In the genomic region with DNA sequence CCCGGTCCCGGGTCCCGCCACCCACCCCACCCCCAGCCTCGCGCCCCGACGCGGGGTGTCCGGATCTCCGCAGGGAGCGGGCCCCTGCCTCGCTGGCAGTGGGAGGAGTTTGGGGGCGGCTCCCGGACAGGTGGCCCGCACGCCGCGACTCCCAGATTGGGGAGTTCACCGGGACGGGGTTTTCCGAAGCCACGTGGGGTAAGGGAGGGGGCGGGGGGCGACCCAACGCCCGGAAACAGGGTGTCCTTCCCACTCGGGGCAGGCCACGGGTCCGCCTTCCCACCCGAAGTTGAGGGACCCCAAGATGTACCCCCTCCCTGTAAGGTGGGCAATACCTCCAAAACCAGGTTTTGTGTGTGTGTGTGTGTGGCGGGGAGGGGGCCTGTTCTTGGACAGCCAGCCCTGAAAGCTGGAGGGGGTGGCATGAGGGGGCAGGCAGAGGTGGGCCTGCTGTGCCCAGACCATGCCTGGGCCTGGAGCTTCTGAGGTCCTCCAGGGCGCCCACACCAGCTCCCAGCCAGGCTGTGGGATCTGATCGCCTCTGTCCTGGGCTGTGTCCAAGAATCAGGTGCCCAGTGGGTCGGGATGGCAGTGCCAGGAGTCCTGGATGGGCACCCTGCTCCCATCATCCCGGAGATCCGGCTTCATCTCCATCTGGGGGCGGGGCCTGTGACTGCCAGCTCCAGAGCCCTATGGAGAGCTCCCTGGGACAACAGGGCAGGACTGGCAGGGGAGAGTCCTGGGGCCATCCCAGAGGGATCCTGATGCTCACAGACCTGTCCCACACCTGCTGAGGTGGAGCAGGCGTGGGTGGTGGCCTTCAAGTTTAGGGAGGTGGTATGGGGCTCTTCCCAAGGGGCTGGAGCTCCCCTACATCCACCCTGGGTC, we compare ENCODE assay signal across 8 cellular contexts. TPM values are rescaled to one million over a fixed set of nuclear protein-coding genes. Genes with fewer than 3 reads are reported as not detected.
DNase-seq lines count a peak whose midpoint lies in the region; ATAC-seq and TF ChIP-seq lines count a peak whose summit lies in the region.

No MANE protein-coding gene starts in this region.

- peak overlapping the region; percentile 60 to 64 for H3K9ac ChIP-seq in stomach smooth muscle (ENCODE audit: low read length in 2 of 2)

- no peak overlapping the region for H2AFZ ChIP-seq in GM23338

- peaks cover 22% of the 10 kb centered on the region for H3K36me3 Mint-ChIP-seq in GM23338 (ENCODE audit: low read depth)

- no peak for TF ChIP-seq CTCF in GM23338 (conservative IDR thresholded peaks at IDR 0.05; ENCODE audit: low read depth in 2 of 2)
- no peak for TF ChIP-seq CTCF in epithelial cell of esophagus (IDR thresholded peaks at IDR 0.05; ENCODE audit: insufficient read depth, low read depth, low read length, missing control alignments)

- no peaks in the 10 kb centered on the region for H3K79me2 ChIP-seq in GM23338 (replicated peaks; ENCODE audit: insufficient read depth)

- peak overlapping the region; percentile 70 for H3K4me3 Mint-ChIP-seq in GM23338

- no peak overlapping the region for H3K27ac ChIP-seq in GM23338 (ENCODE audit: low read depth)
- H3K27ac ChIP-seq in muscle layer of duodenum (ENCODE audit: low read length) = peak overlapping the region; percentile 56
- peak overlapping the region; percentile 74 for H3K27ac ChIP-seq in stomach smooth muscle (ENCODE audit: low read length)

- no peaks in the 10 kb centered on the region; the same call in 2 of the 3 replicates for H3K9me3 Mint-ChIP-seq in GM23338

- H3K4me3 ChIP-seq in GM23338 (peak overlapping the region; percentile 65), epithelial cell of esophagus (ENCODE audit: low read length) (peak overlapping the region; percentile 68), muscle layer of duodenum (ENCODE audit: low read depth in 1 of 2, low read length in 2 of 2) (peak overlapping the region; percentile 65 to 79), stomach smooth muscle (ENCODE audit: low read length in 2 of 2) (peak overlapping the region; percentile 58 to 79)

- H3K9me3 ChIP-seq in muscle layer of duodenum (ENCODE audit: control insufficient read depth in 1 of 2, low read length in 2 of 2) = no peaks in the 10 kb centered on the region
- no peaks in the 10 kb centered on the region for H3K9me3 ChIP-seq in stomach smooth muscle (ENCODE audit: control insufficient read depth in 2 of 2, low read length in 2 of 2)

- H3K36me3 ChIP-seq in GM23338 (ENCODE audit: insufficient read depth) (no peaks in the 10 kb centered on the region), muscle layer of duodenum (ENCODE audit: control insufficient read depth in 1 of 2, insufficient read depth in 2 of 2, low read length in 2 of 2) (no peaks in the 10 kb centered on the region), stomach smooth muscle (ENCODE audit: control insufficient read depth in 2 of 2, insufficient read depth in 2 of 2, low read length in 2 of 2) (peaks cover 0 to 2% of the 10 kb centered on the region in 2 donors)

- peaks cover 33% of the 10 kb centered on the region for H3K4me1 Mint-ChIP-seq in GM23338

- H3K27ac Mint-ChIP-seq in GM23338 = no peak overlapping the region

- peak overlapping the region; percentile 80 for H3K4me2 ChIP-seq in GM23338

- H3K4me1 ChIP-seq in GM23338 (ENCODE audit: insufficient read depth) (peaks cover 18% of the 10 kb centered on the region), muscle layer of duodenum (ENCODE audit: control insufficient read depth in 1 of 2, insufficient read depth in 2 of 2, low read length in 2 of 2) (peaks cover 13 to 44% of the 10 kb centered on the region in 2 donors), stomach smooth muscle (ENCODE audit: control insufficient read depth, insufficient read depth, low read length) (peaks cover 43% of the 10 kb centered on the region)

- peaks cover 3% of the 10 kb centered on the region; the same call in 1 of the 2 replicates for H4K20me1 ChIP-seq in GM23338 (replicated peaks; ENCODE audit: insufficient read depth)

- H3K27me3 ChIP-seq in GM23338 (ENCODE audit: insufficient read depth) = no peaks in the 10 kb centered on the region
- no peaks in the 10 kb centered on the region for H3K27me3 ChIP-seq in muscle layer of duodenum (ENCODE audit: low read depth, low read length)
- H3K27me3 ChIP-seq in stomach smooth muscle (ENCODE audit: control insufficient read depth in 1 of 2, insufficient read depth in 2 of 2, low read length in 2 of 2) = no peaks in the 10 kb centered on the region

- DNase-seq in DMS153 (lab: John Stamatoyannopoulos, UW) = peak; percentile 22
- DNase-seq in GM23338 (ENCODE audit: low spot score) = peak; percentile 83
- DNase-seq in NCI-H2196 treated with DMSO at 0.1 percent for 48 hours (lab: John Stamatoyannopoulos, UW; ENCODE audit: unreplicated experiment) = peak; percentile 62
- DNase-seq in activated T-cell treated with anti-CD3 and anti-CD28 coated beads for 1 hour (ENCODE audit: low read depth) = peak; percentile 34
- peak; percentile 70 for DNase-seq in epithelial cell of esophagus (ENCODE audit: low read depth)
- DNase-seq in NCI-H1105 (lab: John Stamatoyannopoulos, UW) = no peak

- peaks cover 12% of the 10 kb centered on the region; the same call in 1 of the 2 replicates for H3F3A ChIP-seq in GM23338 (replicated peaks; ENCODE audit: low read depth)

- H3K27me3 Mint-ChIP-seq in GM23338 (ENCODE audit: insufficient read depth, low read depth, poor library complexity) = peaks cover 33% of the 10 kb centered on the region

- H3K9me2 ChIP-seq in GM23338 (ENCODE audit: insufficient read depth) = no peaks in the 10 kb centered on the region

- ATAC-seq in GM23338 = peak; percentile 59

TF ChIP-seq in GM23338, 12 proteins besides CTCF, POLR2A, EP300 and RAD21 (continues in another document):
- TF ChIP-seq EZH2phosphoT487 (IDR thresholded peaks at IDR 0.05; ENCODE audit: unreplicated experiment) (no peak), EZH2 (IDR thresholded peaks at IDR 0.05; ENCODE audit: low read depth, unreplicated experiment) (no peak), ETS1 (IDR thresholded peaks at IDR 0.05) (no peak), STAT1 (IDR thresholded peaks at IDR 0.05; ENCODE audit: unreplicated experiment) (no peak), CREB1 (CRISPR knock-in tag; IDR thresholded peaks at IDR 0.05; ENCODE audit: low read depth) (no peak), NANOG (IDR thresholded peaks at IDR 0.05; ENCODE audit: borderline replicate concordance) (no peak), ZNF331 (CRISPR knock-in tag; IDR thresholded peaks at IDR 0.05; ENCODE audit: low read depth) (no peak), JUNB (IDR thresholded peaks at IDR 0.05; ENCODE audit: unreplicated experiment) (no peak)

RNA-seq across cellular contexts. Expression of gene SYNGR2, which starts 0.8 kb away (rescaled TPM):
- total RNA-seq in GM23338 (2014; rRNA removed; shearing (Covaris generic)) = 33.0 and 61.6 TPM in 2 replicates
- polyA plus RNA-seq in GM23338 (2016; fragmentation: Nextera tagmentation; extraction: Ambion mirVana) = 43.1 and 46.9 TPM in 2 replicates

RNA-seq across cellular contexts. Expression of gene TK1, which starts 17.7 kb away (rescaled TPM):
- 83.7 and 84.4 TPM in 2 replicates for total RNA-seq in GM23338 (2014; rRNA removed; shearing (Covaris generic))
- 74.5 and 74.6 TPM in 2 replicates for polyA plus RNA-seq in GM23338 (2016; fragmentation: Nextera tagmentation; extraction: Ambion mirVana)

RNA-seq across cellular contexts. Expression of gene AFMID, which starts 18.0 kb away (rescaled TPM):
- 43.0 and 47.5 TPM in 2 replicates for total RNA-seq in GM23338 (2014; rRNA removed; shearing (Covaris generic))
- polyA plus RNA-seq in GM23338 (2016; fragmentation: Nextera tagmentation; extraction: Ambion mirVana) = 36.8 and 38.0 TPM in 2 replicates

RNA-seq across cellular contexts. Expression of gene C17orf99, which starts 23.0 kb away (rescaled TPM):
- total RNA-seq in GM23338 (2014; rRNA removed; shearing (Covaris generic)) = not detected in 2 replicates
- not detected in 2 replicates for polyA plus RNA-seq in GM23338 (2016; fragmentation: Nextera tagmentation; extraction: Ambion mirVana)

RNA-seq across cellular contexts. Expression of gene TMC8, which starts 38.6 kb away (rescaled TPM):
- total RNA-seq in GM23338 (2014; rRNA removed; shearing (Covaris generic)) = 1.2 and 2.2 TPM in 2 replicates
- 1.3 and 1.8 TPM in 2 replicates for polyA plus RNA-seq in GM23338 (2016; fragmentation: Nextera tagmentation; extraction: Ambion mirVana)
